Comparison of ENCODE assay signal across 14 cellular contexts in the genomic region with DNA sequence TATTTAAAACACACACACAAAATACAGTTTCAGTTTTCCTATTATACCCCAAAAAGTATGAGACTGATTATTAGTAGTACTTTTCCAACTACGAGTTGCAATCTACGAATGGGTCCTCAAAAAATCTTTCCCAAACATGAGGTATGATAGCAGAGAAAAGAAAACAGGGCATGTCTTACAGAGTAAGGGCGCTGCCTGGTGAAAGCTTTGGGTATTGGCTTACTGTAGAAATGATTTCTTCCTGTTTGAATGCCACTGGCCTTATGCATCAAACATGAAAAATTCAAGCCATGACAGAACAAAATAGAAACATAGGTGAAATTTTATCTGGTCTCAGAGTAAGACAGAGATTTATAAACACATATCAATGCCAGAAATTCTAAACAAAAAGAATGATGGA.
A peak's percentile ranks its signal among the peaks of the same experiment; 100 is the strongest.
DNase-seq lines count a peak whose midpoint lies in the region; ATAC-seq, FAIRE-seq and TF ChIP-seq lines count a peak whose summit lies in the region.
"Had no signal": no experiment of that assay in that cellular context is flagged by ENCODE, and none has a peak within 500 bp of the region (broad histone marks: within the 10 kb centered on the region; RNA-seq: fewer than 3 reads in every experiment).

No MANE protein-coding gene starts in this region.

- TF ChIP-seq CTCF in 22Rv1 (IDR thresholded peaks at IDR 0.05) (0 out of 2 replicates have a peak, but pooled peaks have one; percentile 13), Calu3 (IDR thresholded peaks at IDR 0.05; ENCODE audit: unreplicated experiment) (peak; percentile 44)

- no peaks in the 10 kb centered on the region for H3K9me3 Mint-ChIP-seq in Calu3 (ENCODE audit: low read depth, unreplicated experiment)

- intact Hi-C loops in Calu3 (cut with micrococcal nuclease; ENCODE audit: unreplicated experiment) = loop anchor here (2.0 kb wide), 2 partner anchors 160 to 248 kb away; no protein-coding TSS in a partner anchor

- H3K27ac Mint-ChIP-seq in Calu3 (ENCODE audit: unreplicated experiment) = no peak overlapping the region

- BruUV-seq in Calu3 (replicated peaks; lab: Mats Ljungman, UMichigan) = no TSS peak

- no peak for TF ChIP-seq POLR2A in GM12891 (IDR thresholded peaks at IDR 0.05; ENCODE audit: low read depth, low read length)

- CTCF ChIA-PET in Calu3 (lab: Charles Lee) = no interaction called here

- DNase-seq in Calu3 = peak; percentile 36
- peak; percentile 4 for DNase-seq in NCI-H146 treated with DMSO at 0.1 percent for 48 hours (lab: John Stamatoyannopoulos, UW; ENCODE audit: unreplicated experiment)
- DNase-seq in SKM-1 treated with dmso at 0.1 percent for 144 hours (lab: John Stamatoyannopoulos, UW; ENCODE audit: unreplicated experiment) = no peak
- no peak for DNase-seq in GM19238 (ENCODE audit: insufficient read length, low spot score)
- no peak for DNase-seq in T-helper 1 cell
- DNase-seq in GM12891 (ENCODE audit: insufficient read length, low spot score) = no peak
- DNase-seq: caudate nucleus, lower lobe of right lung, NCI-H1105, OCI-M1, psoas muscle had no signal

- no peak overlapping the region for H3K4me3 Mint-ChIP-seq in Calu3 (ENCODE audit: low read depth, unreplicated experiment)

- H3K4me1 Mint-ChIP-seq in Calu3 (ENCODE audit: low read depth, unreplicated experiment) = no peaks in the 10 kb centered on the region

- no peak overlapping the region for H3K27ac ChIP-seq in 22Rv1
- H3K27ac ChIP-seq: lower lobe of right lung, psoas muscle, thoracic aorta had no signal

- H3K27me3 Mint-ChIP-seq in Calu3 (ENCODE audit: unreplicated experiment) = no peaks in the 10 kb centered on the region

- FAIRE-seq in GM12891 (lab: Jason Lieb, UNC) = no peak

- peak; percentile 51 for ATAC-seq in esophagus mucosa
- ATAC-seq: lower lobe of right lung, psoas muscle had no signal

- no peaks in the 10 kb centered on the region for H3K36me3 Mint-ChIP-seq in Calu3 (ENCODE audit: insufficient read depth, unreplicated experiment)

TF ChIP-seq in GM12891, 5 proteins besides CTCF, POLR2A, EP300 and RAD21:
- no peak for TF ChIP-seq POU2F2 (IDR thresholded peaks at IDR 0.05; ENCODE audit: low read depth, low read length)
- no peak for TF ChIP-seq POLR2AphosphoS5 (IDR thresholded peaks at IDR 0.05; ENCODE audit: low read depth, low read length)
- no peak for TF ChIP-seq SPI1 (IDR thresholded peaks at IDR 0.05; ENCODE audit: low read depth, low read length)
- TF ChIP-seq TAF1 (IDR thresholded peaks at IDR 0.05; ENCODE audit: low read depth, low read length) = no peak
- no peak for TF ChIP-seq PAX5 (IDR thresholded peaks at IDR 0.05; ENCODE audit: insufficient read depth, low read length, severe bottlenecking)

Comparison
In these comparisons a context has a peak if more than half of its experiments do, and no peak if none do; other contexts are left out.
1. DNase-seq: peak in Calu3 (single experiment) and NCI-H146 treated with DMSO at 0.1 percent for 48 hours (single experiment); none in SKM-1 treated with dmso at 0.1 percent for 144 hours (single experiment), GM19238 (single experiment), T-helper 1 cell (0 of 5) and GM12891 (single experiment).